Comparison of ENCODE assay signal across 10 cellular contexts in genomic region chr11:60871378-60872061, GRCh38. TPM values are rescaled to one million over a fixed set of nuclear protein-coding genes. Genes with fewer than 3 reads are reported as not detected.
DNase-seq lines count a peak whose midpoint lies in the region; ATAC-seq, FAIRE-seq and TF ChIP-seq lines count a peak whose summit lies in the region.
"Had no signal": no experiment of that assay in that cellular context is flagged by ENCODE, and none has a peak within 500 bp of the region (broad histone marks: within the 10 kb centered on the region; RNA-seq: fewer than 3 reads in every experiment).

No MANE protein-coding gene starts in this region.

- no peak for DNase-seq in GM12892 (ENCODE audit: insufficient read length)
- peak in 1 of 34 experiments; percentile 11 for DNase-seq in T-cell
- DNase-seq in glomerular visceral epithelial cell (ENCODE audit: extremely low spot score): peak; percentile 34
- DNase-seq in spleen: peak; percentile 41
- DNase-seq in Karpas-422: no peak
- DNase-seq: activated naive CD4-positive, alpha-beta T cell treated with anti-CD3 and anti-CD28 coated beads, Interleukin-2, amount 50 U/mL, for 16 hours; naive B cell; NCI-H446 had no signal

- H3K4me3 ChIP-seq in spleen: no peak overlapping the region
- H3K4me3 ChIP-seq in Karpas-422 (ENCODE audit: low read length): no peak overlapping the region

- TF ChIP-seq CTCF in spleen (IDR thresholded peaks at IDR 0.05 in 8 of 11, conservative IDR thresholded peaks at IDR 0.05 in 3 of 11): peak in 1 of 11 experiments; percentile 6

- H3K27me3 Mint-ChIP-seq in T-cell: peaks cover 0 to 4% of the 10 kb centered on the region in 2 donors

- peak overlapping the region in 1 of 2 donors; percentile 52 for H3K27ac Mint-ChIP-seq in T-cell

- H3K27me3 ChIP-seq in spleen (replicated peaks in 1 of 7): peaks cover 0 to 11% (median 0%) of the 10 kb centered on the region in 7 donors
- no peaks in the 10 kb centered on the region for H3K27me3 ChIP-seq in Karpas-422 (ENCODE audit: low read length)

- peak; percentile 23 to 69 (median 59) for ATAC-seq in T-cell (replicated peaks in 1 of 4)
- ATAC-seq in GM18505 (IDR thresholded peaks at IDR 0.05; ENCODE audit: unreplicated experiment): no peak
- ATAC-seq in GM21786 (IDR thresholded peaks at IDR 0.05; ENCODE audit: unreplicated experiment): no peak

- H3K4me2 ChIP-seq in Karpas-422 (ENCODE audit: low read depth, low read length, poor library complexity, severe bottlenecking): no peak overlapping the region

- H3K36me3 ChIP-seq in spleen (peaks cover 0 to 12% (median 0%) of the 10 kb centered on the region in 6 donors), Karpas-422 (ENCODE audit: insufficient read depth, low read length) (no peaks in the 10 kb centered on the region)

- H3K79me2 ChIP-seq in Karpas-422 (ENCODE audit: low read length): no peaks in the 10 kb centered on the region

- no peak overlapping the region for H3K4me3 Mint-ChIP-seq in T-cell

- no peaks in the 10 kb centered on the region for H3K9me3 Mint-ChIP-seq in T-cell
- H3K9me3 Mint-ChIP-seq: naive B cell had no signal

- H3K9me3 ChIP-seq in spleen: no peaks in the 10 kb centered on the region
- H3K9me3 ChIP-seq in Karpas-422 (ENCODE audit: low read length): no peaks in the 10 kb centered on the region

- no peak overlapping the region for H3K9ac ChIP-seq in Karpas-422 (ENCODE audit: low read length)

- H3K4me1 ChIP-seq in spleen: peaks cover 0 to 30% (median 8%) of the 10 kb centered on the region in 6 donors
- no peaks in the 10 kb centered on the region for H3K4me1 ChIP-seq in Karpas-422 (ENCODE audit: low read length)

- POLR2A ChIA-PET in T-cell (lab: Charles Lee): interaction anchor here in 1 of 2 donors (0.5 kb wide), 1 partner anchor 94 kb away, joined by 3 read pairs; no protein-coding TSS in a partner anchor

- H3K9me2 ChIP-seq in Karpas-422 (replicated peaks; ENCODE audit: insufficient read depth, low read length): no peaks in the 10 kb centered on the region

- H3K27ac ChIP-seq in spleen (peak overlapping the region in 2 of 8 donors; percentile 17 to 36), Karpas-422 (ENCODE audit: low read length) (no peak overlapping the region)

- FAIRE-seq in GM12892 (lab: Jason Lieb, UNC): peak; percentile 79

- peaks cover 18 to 24% (median 21%) of the 10 kb centered on the region in 3 donors for H3K4me1 Mint-ChIP-seq in T-cell

- 56 to 65% (median 61%) methylated on average over 5 to 7 of the region's 7 CpGs for WGBS in spleen, 5 donors

- no peaks in the 10 kb centered on the region for H4K20me1 ChIP-seq in Karpas-422 (ENCODE audit: insufficient read depth, low read depth, low read length)

- TF ChIP-seq POLR2A in GM12892 (IDR thresholded peaks at IDR 0.05; ENCODE audit: low read depth, low read length): no peak
- no peak for TF ChIP-seq POLR2A in spleen (IDR thresholded peaks at IDR 0.05)
- no peak for TF ChIP-seq POLR2A in GM18505 (IDR thresholded peaks at IDR 0.05; ENCODE audit: borderline replicate concordance, extremely low read depth, insufficient read depth, insufficient read length)

- H3K36me3 Mint-ChIP-seq in T-cell: no peaks in the 10 kb centered on the region
- H3K36me3 Mint-ChIP-seq: naive B cell had no signal

- H2AFZ ChIP-seq in Karpas-422 (ENCODE audit: low read length): no peak overlapping the region

- CTCF ChIA-PET in T-cell (lab: Charles Lee): no interaction called here

- intact Hi-C loops in spleen (cut with DNase I; ENCODE audit: low total_unique reads): no loop called here

RNA-seq across cellular contexts. Expression of gene ZP1, which starts 4.2 kb away (rescaled TPM):
- polyA plus RNA-seq in GM12892 (2012; ENCODE audit: missing spikeins): not detected
- total RNA-seq in T-cell (1 to 10 TPM in 1 of 5 donors, under 1 TPM in 1, not detected in 3; 0.20 to 1.0 TPM), spleen (not detected)
- polyA plus RNA-seq in spleen: under 1 TPM in 2 of 3 donors, not detected in 1; 0.05 to 0.07 TPM
- not detected in 2 replicates for total RNA-seq in Karpas-422 (2014; rRNA removed; shearing (Covaris generic); ENCODE audit: low replicate concordance)

RNA-seq across cellular contexts. Expression of gene PTGDR2, which starts 15.8 kb away (rescaled TPM):
- polyA plus RNA-seq in GM12892 (2012; ENCODE audit: missing spikeins): 0.11 TPM
- total RNA-seq in T-cell (10 to 100 TPM in 1 of 5 donors, 1 to 10 TPM in 4; 1.6 to 23.1 (median 2.7) TPM), spleen (1 to 10 TPM in 1 of 7 donors, under 1 TPM in 5, not detected in 1; 0.16 to 1.1 (median 0.48) TPM)
- under 1 TPM; 0.10 to 0.22 (median 0.14) TPM for polyA plus RNA-seq in spleen
- total RNA-seq in Karpas-422 (2014; rRNA removed; shearing (Covaris generic); ENCODE audit: low replicate concordance): not detected in 2 replicates

RNA-seq across cellular contexts. Expression of gene CCDC86, which starts 29.6 kb away (rescaled TPM):
- polyA plus RNA-seq in GM12892 (2012; ENCODE audit: missing spikeins): 20.8 TPM
- total RNA-seq in T-cell: 10 to 100 TPM; 11.6 to 20.7 (median 16.3) TPM
- total RNA-seq in spleen: 10 to 100 TPM in 6 of 7 donors, 1 to 10 TPM in 1; 8.3 to 21.6 (median 11.3) TPM
- polyA plus RNA-seq in spleen: 10 to 100 TPM in 2 of 3 donors, 1 to 10 TPM in 1; 7.6 to 15.4 (median 13.3) TPM
- total RNA-seq in Karpas-422 (2014; rRNA removed; shearing (Covaris generic); ENCODE audit: low replicate concordance): 10.4 and 21.2 TPM in 2 replicates

RNA-seq across cellular contexts. Expression of gene PRPF19, which starts 34.9 kb away (rescaled TPM):
- 103 TPM for polyA plus RNA-seq in GM12892 (2012; ENCODE audit: missing spikeins)
- total RNA-seq in T-cell (100 to 1,000 TPM in 2 of 5 donors, 10 to 100 TPM in 3; 81.7 to 106 (median 96.9) TPM), spleen (10 to 100 TPM; 58.7 to 81.1 (median 73.4) TPM)
- polyA plus RNA-seq in spleen: 10 to 100 TPM; 65.2 to 76.7 (median 66.4) TPM
- 87.2 and 109 TPM in 2 replicates for total RNA-seq in Karpas-422 (2014; rRNA removed; shearing (Covaris generic); ENCODE audit: low replicate concordance)

RNA-seq across cellular contexts. Expression of gene TMEM109, which starts 42.4 kb away (rescaled TPM):
- polyA plus RNA-seq in GM12892 (2012; ENCODE audit: missing spikeins): 49.8 TPM
- total RNA-seq in T-cell (10 to 100 TPM; 55.6 to 82.1 (median 71.8) TPM), spleen (100 to 1,000 TPM in 6 of 7 donors, 10 to 100 TPM in 1; 82.1 to 125 (median 109) TPM)
- polyA plus RNA-seq in spleen: 10 to 100 TPM; 53.6 to 84.7 (median 84.5) TPM
- total RNA-seq in Karpas-422 (2014; rRNA removed; shearing (Covaris generic); ENCODE audit: low replicate concordance): 42.3 and 44.4 TPM in 2 replicates

Comparison
In these comparisons a context has a peak if more than half of its experiments do, and no peak if none do; other contexts are left out.
1. DNase-seq: peak in glomerular visceral epithelial cell (single experiment) and spleen (single experiment); none in GM12892 (single experiment) and Karpas-422 (single experiment).
2. ATAC-seq: peak in T-cell (4 of 4); none in GM18505 (single experiment) and GM21786 (single experiment).